In genomic region chr4:116636917-116637316, GRCh38 we compare ENCODE assay signal across 12 cellular contexts.
A peak's percentile ranks its signal among the peaks of the same experiment; 100 is the strongest.
DNase-seq lines count a peak whose midpoint lies in the region; ATAC-seq, FAIRE-seq and TF ChIP-seq lines count a peak whose summit lies in the region.
"Had no signal": no experiment of that assay in that cellular context is flagged by ENCODE, and none has a peak within 500 bp of the region (broad histone marks: within the 10 kb centered on the region; RNA-seq: fewer than 3 reads in every experiment).

No MANE protein-coding gene starts in this region.

- in situ Hi-C loops in KBM-7 (cut with MboI; ENCODE audit: low pct_unique_long_range_greater_than_20kb, low sequenced_read_pairs), result no loop called here

- H3K27me3 ChIP-seq in SJCRH30, result no peaks in the 10 kb centered on the region

- H3K27ac Mint-ChIP-seq in T-cell, result no peak overlapping the region
- H3K27ac Mint-ChIP-seq: stimulated activated effector memory CD8-positive, alpha-beta T cell treated with anti-CD3 and anti-CD28 coated beads, Interleukin-12 subunit alpha, Interleukin-12 subunit beta, amount 100 ng/mL, for 72 hours had no signal

- H3K4me3 Mint-ChIP-seq in T-cell, result no peak overlapping the region
- H3K4me3 Mint-ChIP-seq: stimulated activated effector memory CD8-positive, alpha-beta T cell treated with anti-CD3 and anti-CD28 coated beads, Interleukin-12 subunit alpha, Interleukin-12 subunit beta, amount 100 ng/mL, for 72 hours had no signal

- ATAC-seq in GM19452 (IDR thresholded peaks at IDR 0.05; ENCODE audit: unreplicated experiment), result peak; percentile 95
- peak; percentile 99 for ATAC-seq in HG02938 (IDR thresholded peaks at IDR 0.05; ENCODE audit: unreplicated experiment)
- no peak for ATAC-seq in T-cell (replicated peaks in 1 of 4)
- ATAC-seq: stimulated activated effector memory CD8-positive, alpha-beta T cell treated with anti-CD3 and anti-CD28 coated beads, Interleukin-12 subunit alpha, Interleukin-12 subunit beta, amount 100 ng/mL, for 72 hours had no signal

- no peaks in the 10 kb centered on the region for H3K9me3 ChIP-seq in SJCRH30 (replicated peaks)

- H3K4me3 ChIP-seq in SJCRH30, result no peak overlapping the region
- H3K4me3 ChIP-seq: SK-N-MC had no signal

- no peaks in the 10 kb centered on the region for H3K4me1 Mint-ChIP-seq in T-cell
- H3K4me1 Mint-ChIP-seq: stimulated activated effector memory CD8-positive, alpha-beta T cell treated with anti-CD3 and anti-CD28 coated beads, Interleukin-12 subunit alpha, Interleukin-12 subunit beta, amount 100 ng/mL, for 72 hours had no signal

- H3K4me1 ChIP-seq in SJCRH30, result no peaks in the 10 kb centered on the region

- H3K27ac ChIP-seq in SJCRH30, result no peak overlapping the region
- H3K27ac ChIP-seq: SK-N-MC had no signal

- TF ChIP-seq POLR2A in GM12891 (IDR thresholded peaks at IDR 0.05; ENCODE audit: low read depth, low read length), result no peak

- DNase-seq in GM12891 (ENCODE audit: insufficient read length, low spot score) (no peak), KBM-7 (peak; percentile 47), 8988T (no peak), SJCRH30 (no peak), NCI-H128 (lab: John Stamatoyannopoulos, UW; ENCODE audit: unreplicated experiment) (no peak), T-cell (no peak)
- DNase-seq: NCI-H2029 had no signal

- FAIRE-seq in GM12891 (lab: Jason Lieb, UNC), result no peak
- FAIRE-seq: astrocyte had no signal

- H3K9me3 Mint-ChIP-seq in T-cell, result peaks cover 0 to 4% (median 0%) of the 10 kb centered on the region in 3 donors

- no peaks in the 10 kb centered on the region for H3K36me3 ChIP-seq in SJCRH30

- H3K36me3 Mint-ChIP-seq in T-cell, result no peaks in the 10 kb centered on the region
- H3K36me3 Mint-ChIP-seq: stimulated activated effector memory CD8-positive, alpha-beta T cell treated with anti-CD3 and anti-CD28 coated beads, Interleukin-12 subunit alpha, Interleukin-12 subunit beta, amount 100 ng/mL, for 72 hours had no signal

- CTCF ChIA-PET in T-cell (lab: Charles Lee), result no interaction called here

- H3K27me3 Mint-ChIP-seq in T-cell, result no peaks in the 10 kb centered on the region

- POLR2A ChIA-PET in T-cell (lab: Charles Lee), result no interaction called here

TF ChIP-seq in GM12891, 5 proteins besides CTCF, POLR2A, EP300 and RAD21:
- TF ChIP-seq SPI1 (IDR thresholded peaks at IDR 0.05; ENCODE audit: low read depth, low read length) (peak; percentile 98), POU2F2 (IDR thresholded peaks at IDR 0.05; ENCODE audit: low read depth, low read length) (no peak), PAX5 (IDR thresholded peaks at IDR 0.05; ENCODE audit: insufficient read depth, low read length, severe bottlenecking) (no peak)

Comparison
In these comparisons a context has a peak if more than half of its experiments do, and no peak if none do; other contexts are left out.
1. ATAC-seq: peak in GM19452 (single experiment) and HG02938 (single experiment); none in T-cell (0 of 4).